Comparison of ENCODE assay signal across 11 cellular contexts in the genomic region with DNA sequence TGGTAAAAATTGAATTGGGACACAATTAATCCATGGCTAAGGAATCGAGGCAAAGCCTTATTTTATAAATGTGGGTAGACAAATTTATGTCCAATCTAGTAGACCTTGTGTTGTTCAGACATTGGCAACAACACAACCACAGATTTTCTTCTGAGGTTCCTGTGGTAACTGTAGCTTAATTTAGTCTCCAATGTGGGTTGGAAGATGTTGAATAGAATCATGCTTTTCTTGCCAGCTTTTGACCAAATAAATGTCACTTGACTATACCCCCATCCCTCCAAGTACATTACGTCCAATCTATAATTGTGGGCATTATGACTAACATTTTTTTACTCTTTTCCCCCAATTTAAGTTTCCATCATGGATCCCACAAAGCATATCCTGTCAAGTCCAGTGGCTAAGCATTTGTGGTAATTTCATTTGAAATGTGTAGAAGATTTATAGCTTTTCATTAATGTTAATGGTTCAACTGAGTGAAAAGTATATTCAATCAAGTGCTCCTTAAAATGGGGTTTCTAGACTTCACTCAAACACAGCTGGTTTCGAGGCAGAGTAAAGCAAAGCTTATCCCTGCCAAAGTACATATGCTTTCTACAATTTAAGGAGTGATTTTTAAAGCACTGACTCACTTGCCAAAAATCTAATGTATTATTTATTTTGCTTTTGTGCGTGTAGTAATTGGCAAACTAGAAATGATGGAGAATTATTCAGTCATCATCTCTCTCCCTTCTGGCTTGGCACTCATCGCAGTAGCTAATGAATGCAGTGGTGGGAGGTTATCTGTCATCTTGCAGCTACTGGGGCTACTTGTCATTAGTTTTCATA.
DNase-seq lines count a peak whose midpoint lies in the region; TF ChIP-seq lines count a peak whose summit lies in the region.
"Had no signal": no experiment of that assay in that cellular context is flagged by ENCODE, and none has a peak within 500 bp of the region (broad histone marks: within the 10 kb centered on the region; RNA-seq: fewer than 3 reads in every experiment).

No MANE protein-coding gene starts in this region.

- intact Hi-C loops in uterus (cut with DNase I; ENCODE audit: low total_unique reads): no loop called here

- no peak overlapping the region for H3K27ac ChIP-seq in uterus

- no peak overlapping the region for H3K4me3 ChIP-seq in foreskin fibroblast (ENCODE audit: low read depth in 1 of 2, low read length in 2 of 2)
- H3K4me3 ChIP-seq in uterus: no peak overlapping the region

- no peak for TF ChIP-seq POLR2A in uterus (IDR thresholded peaks at IDR 0.05)

- TF ChIP-seq CTCF in foreskin fibroblast (IDR thresholded peaks at IDR 0.05; ENCODE audit: low read depth, low read length) (no peak), uterus (IDR thresholded peaks at IDR 0.05) (no peak)

- no peaks in the 10 kb centered on the region for H3K9me3 ChIP-seq in uterus

- no peaks in the 10 kb centered on the region for H3K27me3 ChIP-seq in uterus

- DNase-seq in COR-L47 (lab: John Stamatoyannopoulos, UW) (peak; percentile 72), M059J (ENCODE audit: low read depth) (peak; percentile 56), foreskin fibroblast (peak; percentile 8 to 9), globus pallidus (ENCODE audit: low spot score) (no peak), NOMO-1 treated with DMSO at 0.1 percent for 48 hours (lab: John Stamatoyannopoulos, UW; ENCODE audit: unreplicated experiment) (no peak), uterus (no peak), activated gamma-delta T cell (lab: John Stamatoyannopoulos, UW) (no peak)
- DNase-seq: activated CD4-positive, alpha-beta T cell treated with anti-CD3 and anti-CD28 coated beads for 4 hours; mesenchymal stem cell; stimulated activated CD4-positive, alpha-beta T cell treated with anti-CD3 and anti-CD28 coated beads, Interleukin-4, amount 100 ng/mL, for 24 hours had no signal

- no peaks in the 10 kb centered on the region for H3K4me1 ChIP-seq in uterus

- H3K36me3 ChIP-seq in uterus: no peaks in the 10 kb centered on the region

TF ChIP-seq in PFSK-1, 5 proteins besides CTCF, POLR2A, EP300 and RAD21:
- TF ChIP-seq POLR2AphosphoS5 (IDR thresholded peaks at IDR 0.05; ENCODE audit: low read depth, low read length) (no peak), SIN3A (IDR thresholded peaks at IDR 0.05; ENCODE audit: borderline replicate concordance, insufficient read depth, low read length) (peak; percentile 51; the same call in 1 of the 2 replicates)
- TF ChIP-seq, protein P1, sequence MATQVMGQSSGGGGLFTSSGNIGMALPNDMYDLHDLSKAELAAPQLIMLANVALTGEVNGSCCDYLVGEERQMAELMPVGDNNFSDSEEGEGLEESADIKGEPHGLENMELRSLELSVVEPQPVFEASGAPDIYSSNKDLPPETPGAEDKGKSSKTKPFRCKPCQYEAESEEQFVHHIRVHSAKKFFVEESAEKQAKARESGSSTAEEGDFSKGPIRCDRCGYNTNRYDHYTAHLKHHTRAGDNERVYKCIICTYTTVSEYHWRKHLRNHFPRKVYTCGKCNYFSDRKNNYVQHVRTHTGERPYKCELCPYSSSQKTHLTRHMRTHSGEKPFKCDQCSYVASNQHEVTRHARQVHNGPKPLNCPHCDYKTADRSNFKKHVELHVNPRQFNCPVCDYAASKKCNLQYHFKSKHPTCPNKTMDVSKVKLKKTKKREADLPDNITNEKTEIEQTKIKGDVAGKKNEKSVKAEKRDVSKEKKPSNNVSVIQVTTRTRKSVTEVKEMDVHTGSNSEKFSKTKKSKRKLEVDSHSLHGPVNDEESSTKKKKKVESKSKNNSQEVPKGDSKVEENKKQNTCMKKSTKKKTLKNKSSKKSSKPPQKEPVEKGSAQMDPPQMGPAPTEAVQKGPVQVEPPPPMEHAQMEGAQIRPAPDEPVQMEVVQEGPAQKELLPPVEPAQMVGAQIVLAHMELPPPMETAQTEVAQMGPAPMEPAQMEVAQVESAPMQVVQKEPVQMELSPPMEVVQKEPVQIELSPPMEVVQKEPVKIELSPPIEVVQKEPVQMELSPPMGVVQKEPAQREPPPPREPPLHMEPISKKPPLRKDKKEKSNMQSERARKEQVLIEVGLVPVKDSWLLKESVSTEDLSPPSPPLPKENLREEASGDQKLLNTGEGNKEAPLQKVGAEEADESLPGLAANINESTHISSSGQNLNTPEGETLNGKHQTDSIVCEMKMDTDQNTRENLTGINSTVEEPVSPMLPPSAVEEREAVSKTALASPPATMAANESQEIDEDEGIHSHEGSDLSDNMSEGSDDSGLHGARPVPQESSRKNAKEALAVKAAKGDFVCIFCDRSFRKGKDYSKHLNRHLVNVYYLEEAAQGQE (IDR thresholded peaks at IDR 0.05; ENCODE audit: insufficient read depth in 1 of 2, low read depth in 2 of 2, low read length in 2 of 2): peak in 1 of 2 experiments; percentile 56; a peak in 1 of 4 replicates
TF ChIP-seq in PFSK-1: peak in this region for 2.

Comparison
In these comparisons a context has a peak if more than half of its experiments do, and no peak if none do; other contexts are left out.
1. DNase-seq: peak in COR-L47 (single experiment), M059J (single experiment) and foreskin fibroblast (2 of 2); none in globus pallidus (single experiment), NOMO-1 treated with DMSO at 0.1 percent for 48 hours (single experiment), uterus (0 of 2) and activated gamma-delta T cell (single experiment).